ENCODE assay signal across 19 cellular contexts in genomic region chr17:52148288-52148968, GRCh38. TPM values are rescaled to one million over a fixed set of nuclear protein-coding genes. Genes with fewer than 3 reads are reported as not detected.
DNase-seq lines count a peak whose midpoint lies in the region; ATAC-seq and TF ChIP-seq lines count a peak whose summit lies in the region.
"Had no signal": no experiment of that assay in that cellular context is flagged by ENCODE, and none has a peak within 500 bp of the region (broad histone marks: within the 10 kb centered on the region; RNA-seq: fewer than 3 reads in every experiment).

No MANE protein-coding gene starts in this region.

- no peaks in the 10 kb centered on the region for H3K9me3 Mint-ChIP-seq in MCF 10A (ENCODE audit: unreplicated experiment)
- no peaks in the 10 kb centered on the region for H3K9me3 Mint-ChIP-seq in activated T-helper 2 cell treated with anti-CD3 and anti-CD28 coated beads, Interferon-gamma antibody, Interleukin-2, Interleukin-4, amounts not matched to agents 10 μg/mL and 5 μg/mL and 100 μg/mL, durations not matched to agents 14 hours and 24 hours and 36 hours
- H3K9me3 Mint-ChIP-seq in stimulated activated naive CD8-positive, alpha-beta T cell treated with anti-CD3 and anti-CD28 coated beads, Interleukin-15, amount 100 ng/mL, for 72 hours = peaks cover 0 to 6% of the 10 kb centered on the region in 2 donors

- no peaks in the 10 kb centered on the region for H3K27me3 ChIP-seq in breast epithelium
- H3K27me3 ChIP-seq: colonic mucosa, uterus had no signal

- no TSS peak for BruUV-seq in MCF 10A (replicated peaks; lab: Mats Ljungman, UMichigan)

- no peak overlapping the region for H3K4me3 Mint-ChIP-seq in MCF 10A (ENCODE audit: unreplicated experiment)
- H3K4me3 Mint-ChIP-seq in activated T-helper 2 cell treated with anti-CD3 and anti-CD28 coated beads, Interferon-gamma antibody, Interleukin-2, Interleukin-4, amounts not matched to agents 10 μg/mL and 5 μg/mL and 100 μg/mL, durations not matched to agents 14 hours and 24 hours and 36 hours (ENCODE audit: low read depth) = no peak overlapping the region
- no peak overlapping the region for H3K4me3 Mint-ChIP-seq in stimulated activated naive CD8-positive, alpha-beta T cell treated with anti-CD3 and anti-CD28 coated beads, Interleukin-15, amount 100 ng/mL, for 72 hours

- H3K9me3 ChIP-seq in breast epithelium = no peaks in the 10 kb centered on the region
- H3K9me3 ChIP-seq: colonic mucosa, uterus had no signal

- no peak for TF ChIP-seq POLR2A in breast epithelium (IDR thresholded peaks at IDR 0.05)

- TF ChIP-seq CTCF in MCF 10A (IDR thresholded peaks at IDR 0.05; ENCODE audit: unreplicated experiment) (no peak), breast epithelium (IDR thresholded peaks at IDR 0.05) (no peak)

- H3K36me3 ChIP-seq in breast epithelium = no peaks in the 10 kb centered on the region
- H3K36me3 ChIP-seq: colonic mucosa, uterus had no signal

- CTCF ChIA-PET in MCF 10A (lab: Yijun Ruan, JAX) = interaction anchor here (0.8 to 1.4 kb wide), 2 partner anchors 22 to 41 kb away, joined by 4 to 5 read pairs; no protein-coding TSS in a partner anchor

- peaks cover 45% of the 10 kb centered on the region for H3K4me1 Mint-ChIP-seq in MCF 10A (ENCODE audit: insufficient read depth, unreplicated experiment)
- H3K4me1 Mint-ChIP-seq in activated T-helper 2 cell treated with anti-CD3 and anti-CD28 coated beads, Interferon-gamma antibody, Interleukin-2, Interleukin-4, amounts not matched to agents 10 μg/mL and 5 μg/mL and 100 μg/mL, durations not matched to agents 14 hours and 24 hours and 36 hours (ENCODE audit: low read depth) = peaks cover 24% of the 10 kb centered on the region
- H3K4me1 Mint-ChIP-seq in stimulated activated naive CD8-positive, alpha-beta T cell treated with anti-CD3 and anti-CD28 coated beads, Interleukin-15, amount 100 ng/mL, for 72 hours = peaks cover 7% of the 10 kb centered on the region

- H3K27ac Mint-ChIP-seq in MCF 10A (ENCODE audit: low read depth, unreplicated experiment) = peak overlapping the region; percentile 73
- H3K27ac Mint-ChIP-seq in activated T-helper 2 cell treated with anti-CD3 and anti-CD28 coated beads, Interferon-gamma antibody, Interleukin-2, Interleukin-4, amounts not matched to agents 10 μg/mL and 5 μg/mL and 100 μg/mL, durations not matched to agents 14 hours and 24 hours and 36 hours = peak overlapping the region; percentile 87
- H3K27ac Mint-ChIP-seq in stimulated activated naive CD8-positive, alpha-beta T cell treated with anti-CD3 and anti-CD28 coated beads, Interleukin-15, amount 100 ng/mL, for 72 hours = no peak overlapping the region
- H3K27ac Mint-ChIP-seq: progenitor cell of endocrine pancreas had no signal

- intact Hi-C loops in MCF 10A (cut with micrococcal nuclease) (no loop called here), breast epithelium (cut with DNase I; ENCODE audit: low total_unique reads) (no loop called here)
- intact Hi-C loops in activated T-helper 2 cell treated with anti-CD3 and anti-CD28 coated beads, Interferon-gamma antibody, Interleukin-2, Interleukin-4, amounts not matched to agents 10 μg/mL and 5 μg/mL and 100 μg/mL, durations not matched to agents 14 hours and 24 hours and 36 hours (cut with micrococcal nuclease) = loop anchor here (1.0 kb wide), 1 partner anchor 328 kb away; no protein-coding TSS in a partner anchor

- H3K36me3 Mint-ChIP-seq in MCF 10A (ENCODE audit: insufficient read depth, unreplicated experiment) = no peaks in the 10 kb centered on the region
- H3K36me3 Mint-ChIP-seq in activated T-helper 2 cell treated with anti-CD3 and anti-CD28 coated beads, Interferon-gamma antibody, Interleukin-2, Interleukin-4, amounts not matched to agents 10 μg/mL and 5 μg/mL and 100 μg/mL, durations not matched to agents 14 hours and 24 hours and 36 hours (ENCODE audit: low read depth) = no peaks in the 10 kb centered on the region

- H3K27ac ChIP-seq in breast epithelium = no peak overlapping the region
- H3K27ac ChIP-seq: colonic mucosa, HL-60, uterus had no signal

- POLR2A ChIA-PET in MCF 10A (lab: Yijun Ruan, JAX) = no interaction called here

- DNase-seq in MCF 10A (ENCODE audit: unreplicated experiment) = peak; percentile 16
- DNase-seq in breast epithelium (ENCODE audit: low spot score in 2 of 2) = no peak
- DNase-seq in activated T-helper 2 cell treated with anti-CD3 and anti-CD28 coated beads, Interferon-gamma antibody, Interleukin-2, Interleukin-4, amounts not matched to agents 10 μg/mL and 5 μg/mL and 100 μg/mL, durations not matched to agents 14 hours and 24 hours and 36 hours (ENCODE audit: low spot score) = no peak
- no peak for DNase-seq in stimulated activated naive CD8-positive, alpha-beta T cell treated with anti-CD3 and anti-CD28 coated beads, Interleukin-15, amount 100 ng/mL, for 72 hours
- DNase-seq in glomerular visceral epithelial cell (ENCODE audit: extremely low spot score) = no peak
- DNase-seq: activated naive CD4-positive, alpha-beta T cell treated with Interleukin-2 at 50 U/mL for 16 hours; colonic mucosa; foreskin fibroblast; midbrain; SHP77; stimulated activated CD4-positive, alpha-beta T cell treated with anti-CD3 and anti-CD28 coated beads, Interleukin-4, amount 100 ng/mL, for 24 hours; uterus had no signal

- no peaks in the 10 kb centered on the region for H3K27me3 Mint-ChIP-seq in MCF 10A (ENCODE audit: insufficient read depth, unreplicated experiment)
- peaks cover 3% of the 10 kb centered on the region for H3K27me3 Mint-ChIP-seq in activated T-helper 2 cell treated with anti-CD3 and anti-CD28 coated beads, Interferon-gamma antibody, Interleukin-2, Interleukin-4, amounts not matched to agents 10 μg/mL and 5 μg/mL and 100 μg/mL, durations not matched to agents 14 hours and 24 hours and 36 hours (ENCODE audit: low read depth)
- no peaks in the 10 kb centered on the region for H3K27me3 Mint-ChIP-seq in stimulated activated naive CD8-positive, alpha-beta T cell treated with anti-CD3 and anti-CD28 coated beads, Interleukin-15, amount 100 ng/mL, for 72 hours

- peak; percentile 21 for ATAC-seq in HG02973 (IDR thresholded peaks at IDR 0.05; ENCODE audit: unreplicated experiment)
- ATAC-seq in stimulated activated naive CD8-positive, alpha-beta T cell treated with anti-CD3 and anti-CD28 coated beads, Interleukin-15, amount 100 ng/mL, for 72 hours = peak; percentile 40
- no peak for ATAC-seq in GM21737 (IDR thresholded peaks at IDR 0.05; ENCODE audit: unreplicated experiment)
- ATAC-seq in HG03432 (IDR thresholded peaks at IDR 0.05; ENCODE audit: unreplicated experiment) = no peak

- no peaks in the 10 kb centered on the region for H3K4me1 ChIP-seq in breast epithelium
- H3K4me1 ChIP-seq: colonic mucosa, uterus had no signal

- H3K4me3 ChIP-seq in breast epithelium = no peak overlapping the region
- H3K4me3 ChIP-seq: colonic mucosa, uterus had no signal

RNA-seq across cellular contexts. Expression of gene CA10, which starts 10.1 kb away (rescaled TPM):
- total RNA-seq in MCF 10A (2022) = not detected in 2 replicates
- total RNA-seq in breast epithelium = not detected
- 0.32 TPM in 1 of 2 replicates, not detected in the other for total RNA-seq in activated T-helper 2 cell treated with anti-CD3 and anti-CD28 coated beads, Interferon-gamma antibody, Interleukin-2, Interleukin-4, amounts not matched to agents 10 μg/mL and 5 μg/mL and 100 μg/mL, durations not matched to agents 14 hours and 24 hours and 36 hours
- total RNA-seq: endothelial cell of umbilical vein; T-helper 1 cell treated with Interleukin-12 subunit alpha and Interleukin-12 subunit beta and Interleukin-4 antibody, amounts not matched to agents 30 ng/mL and 1 ng/mL, for 36 hours had no signal

Comparison
In these comparisons a context has a peak if more than half of its experiments do, and no peak if none do; other contexts are left out.
1. H3K27ac Mint-ChIP-seq: peak in MCF 10A (single experiment) and activated T-helper 2 cell treated with anti-CD3 and anti-CD28 coated beads, Interferon-gamma antibody, Interleukin-2, Interleukin-4, amounts not matched to agents 10 μg/mL and 5 μg/mL and 100 μg/mL, durations not matched to agents 14 hours and 24 hours and 36 hours (single experiment); none in stimulated activated naive CD8-positive, alpha-beta T cell treated with anti-CD3 and anti-CD28 coated beads, Interleukin-15, amount 100 ng/mL, for 72 hours (0 of 2).
2. ATAC-seq: peak in HG02973 (single experiment) and stimulated activated naive CD8-positive, alpha-beta T cell treated with anti-CD3 and anti-CD28 coated beads, Interleukin-15, amount 100 ng/mL, for 72 hours (single experiment); none in GM21737 (single experiment) and HG03432 (single experiment).